Comparison of ENCODE assay signal across 8 cellular contexts in genomic region chr1:201999625-202000238, GRCh38. TPM values are rescaled to one million over a fixed set of nuclear protein-coding genes. Genes with fewer than 3 reads are reported as not detected.
DNase-seq lines count a peak whose midpoint lies in the region; ATAC-seq and TF ChIP-seq lines count a peak whose summit lies in the region.

No MANE protein-coding gene starts in this region.

- TF ChIP-seq CTCF in BJ (IDR thresholded peaks at IDR 0.05; ENCODE audit: insufficient read depth, low read depth, low read length) (peak; percentile 76), GM20000 (IDR thresholded peaks at IDR 0.05; ENCODE audit: extremely low read depth, missing control alignments) (peak; percentile 78), gastroesophageal sphincter (IDR thresholded peaks at IDR 0.05) (peak in 3 of 4 experiments; percentile 45 to 68 (median 52)), prostate gland (IDR thresholded peaks at IDR 0.05) (peak; percentile 47 to 79 (median 74))

- TF ChIP-seq POLR2A in gastroesophageal sphincter (IDR thresholded peaks at IDR 0.05) (no peak), prostate gland (IDR thresholded peaks at IDR 0.05) (no peak)

- DNase-seq in BJ (ENCODE audit: low read depth) (no peak), GM20000 (ENCODE audit: low spot score) (peak; percentile 66), NCI-H2227 (lab: John Stamatoyannopoulos, UW; ENCODE audit: unreplicated experiment) (peak; percentile 66), prostate gland (ENCODE audit: low spot score) (no peak)
- peak; percentile 5 to 24 for DNase-seq in activated CD4-positive, alpha-beta T cell treated with anti-CD3 and anti-CD28 coated beads, Interleukin-2, amount 50 U/mL, for 48 hours

- H3K4me3 ChIP-seq in BJ (ENCODE audit: low read depth, low read length) = no peak overlapping the region
- no peak overlapping the region for H3K4me3 ChIP-seq in gastroesophageal sphincter
- no peak overlapping the region for H3K4me3 ChIP-seq in prostate gland

- POLR2A ChIA-PET in BJ (lab: Charles Lee) = no interaction called here

- no peaks in the 10 kb centered on the region for H3K27me3 Mint-ChIP-seq in stimulated activated memory B cell treated with anti-CD40 and anti-IgM and Interleukin-4, amounts not matched to agents 10 μg/mL and 1 μg/mL and 100 μg/mL, for 72 hours

- no peaks in the 10 kb centered on the region for H3K4me1 Mint-ChIP-seq in stimulated activated memory B cell treated with anti-CD40 and anti-IgM and Interleukin-4, amounts not matched to agents 10 μg/mL and 1 μg/mL and 100 μg/mL, for 72 hours

- H3K36me3 ChIP-seq in BJ (ENCODE audit: control insufficient read depth, insufficient read depth, low read length) (peaks cover 33% of the 10 kb centered on the region), gastroesophageal sphincter (peaks cover 0 to 99% of the 10 kb centered on the region in 2 donors), prostate gland (peaks cover 8% of the 10 kb centered on the region in 2 donors)

- intact Hi-C loops in prostate gland (cut with DNase I) = no loop called here

- ATAC-seq in gastroesophageal sphincter (no peak), HG02981 (IDR thresholded peaks at IDR 0.05; ENCODE audit: unreplicated experiment) (no peak)
- no peak for ATAC-seq in stimulated activated memory B cell treated with anti-CD40 and anti-IgM and Interleukin-4, amounts not matched to agents 10 μg/mL and 1 μg/mL and 100 μg/mL, for 72 hours

- no peaks in the 10 kb centered on the region for H3K4me1 ChIP-seq in gastroesophageal sphincter
- H3K4me1 ChIP-seq in prostate gland (replicated peaks) = no peaks in the 10 kb centered on the region

- peaks cover 77% of the 10 kb centered on the region for H3K36me3 Mint-ChIP-seq in stimulated activated memory B cell treated with anti-CD40 and anti-IgM and Interleukin-4, amounts not matched to agents 10 μg/mL and 1 μg/mL and 100 μg/mL, for 72 hours

- CTCF ChIA-PET in BJ (lab: Yijun Ruan, JAX) = interaction anchor here (0.6 to 24.4 kb wide), 26 partner anchors 8 to 469 kb away, joined by 3 to 642 read pairs (median 4); partner anchors contain the start of genes ELF3, GPR37L1 and SHISA4

- 78 to 89% methylated on average over 3 to 6 of the region's 16 CpGs for WGBS in gastroesophageal sphincter (ENCODE audit: low coverage in 1 of 2), 2 donors
- 49% methylated on average over 16 of the region's 16 CpGs for WGBS in prostate gland

- no peak overlapping the region for H3K27ac ChIP-seq in gastroesophageal sphincter
- H3K27ac ChIP-seq in prostate gland = no peak overlapping the region

- no peak overlapping the region for H3K4me3 Mint-ChIP-seq in stimulated activated memory B cell treated with anti-CD40 and anti-IgM and Interleukin-4, amounts not matched to agents 10 μg/mL and 1 μg/mL and 100 μg/mL, for 72 hours

- no peaks in the 10 kb centered on the region for H3K9me3 Mint-ChIP-seq in stimulated activated memory B cell treated with anti-CD40 and anti-IgM and Interleukin-4, amounts not matched to agents 10 μg/mL and 1 μg/mL and 100 μg/mL, for 72 hours

- H3K27me3 ChIP-seq in BJ (ENCODE audit: control insufficient read depth, insufficient read depth, low read length) (no peaks in the 10 kb centered on the region), gastroesophageal sphincter (no peaks in the 10 kb centered on the region), prostate gland (replicated peaks; ENCODE audit: insufficient read depth) (no peaks in the 10 kb centered on the region)

- H3K27ac Mint-ChIP-seq in stimulated activated memory B cell treated with anti-CD40 and anti-IgM and Interleukin-4, amounts not matched to agents 10 μg/mL and 1 μg/mL and 100 μg/mL, for 72 hours = no peak overlapping the region

- no peak for TF ChIP-seq EP300 in gastroesophageal sphincter (IDR thresholded peaks at IDR 0.05)

- H3K9me3 ChIP-seq in gastroesophageal sphincter (no peaks in the 10 kb centered on the region), prostate gland (no peaks in the 10 kb centered on the region)

RNA-seq across cellular contexts. Expression of gene ELF3, which starts 10.7 kb away (rescaled TPM):
- polyA plus RNA-seq in BJ (2011; rRNA removed) = 0.02 and 0.21 TPM in 2 replicates
- polyA minus RNA-seq in BJ (2011; rRNA and poly(A)+ RNA removed) = 0.24 TPM in 1 of 2 replicates, not detected in the other
- total RNA-seq in gastroesophageal sphincter (10 to 100 TPM in 1 of 4 donors, under 1 TPM in 3; 0.54 to 30.6 (median 0.74) TPM), prostate gland (100 to 1,000 TPM in 1 of 2 donors, 10 to 100 TPM in 1; 74.4 to 191 TPM)

RNA-seq across cellular contexts. Expression of gene RNPEP, which starts 17.3 kb away (rescaled TPM):
- 42.6 and 51.5 TPM in 2 replicates for polyA plus RNA-seq in BJ (2011; rRNA removed)
- polyA minus RNA-seq in BJ (2011; rRNA and poly(A)+ RNA removed) = 24.1 and 31.7 TPM in 2 replicates
- total RNA-seq in gastroesophageal sphincter (10 to 100 TPM; 23.0 to 40.0 (median 34.7) TPM), prostate gland (100 to 1,000 TPM in 1 of 2 donors, 10 to 100 TPM in 1; 70.4 to 104 TPM)

RNA-seq across cellular contexts. Expression of gene TIMM17A, which starts 44.4 kb away (rescaled TPM):
- polyA plus RNA-seq in BJ (2011; rRNA removed) = 54.6 and 87.5 TPM in 2 replicates
- 16.6 and 24.7 TPM in 2 replicates for polyA minus RNA-seq in BJ (2011; rRNA and poly(A)+ RNA removed)
- total RNA-seq in gastroesophageal sphincter (10 to 100 TPM; 37.8 to 40.9 (median 38.5) TPM), prostate gland (10 to 100 TPM; 22.0 to 29.3 TPM)

RNA-seq across cellular contexts. Expression of gene LMOD1, which starts 53.4 kb away (rescaled TPM):
- polyA plus RNA-seq in BJ (2011; rRNA removed) = 67.8 and 112 TPM in 2 replicates
- 72.1 and 102 TPM in 2 replicates for polyA minus RNA-seq in BJ (2011; rRNA and poly(A)+ RNA removed)
- total RNA-seq in gastroesophageal sphincter = 1,000 to 10,000 TPM; 1,267 to 1,570 (median 1,475) TPM
- total RNA-seq in prostate gland = 100 to 1,000 TPM; 112 to 190 TPM

Comparison
In these comparisons a context has a peak if more than half of its experiments do, and no peak if none do; other contexts are left out.
1. DNase-seq: peak in GM20000 (single experiment), NCI-H2227 (single experiment) and activated CD4-positive, alpha-beta T cell treated with anti-CD3 and anti-CD28 coated beads, Interleukin-2, amount 50 U/mL, for 48 hours (2 of 2); none in BJ (single experiment) and prostate gland (single experiment).
2. Peak in every context shown above with its lines, with median percentiles within 50 percentile points of each other: CTCF ChIP-seq.